Comparison of ENCODE assay signal across 20 cellular contexts in the genomic region with DNA sequence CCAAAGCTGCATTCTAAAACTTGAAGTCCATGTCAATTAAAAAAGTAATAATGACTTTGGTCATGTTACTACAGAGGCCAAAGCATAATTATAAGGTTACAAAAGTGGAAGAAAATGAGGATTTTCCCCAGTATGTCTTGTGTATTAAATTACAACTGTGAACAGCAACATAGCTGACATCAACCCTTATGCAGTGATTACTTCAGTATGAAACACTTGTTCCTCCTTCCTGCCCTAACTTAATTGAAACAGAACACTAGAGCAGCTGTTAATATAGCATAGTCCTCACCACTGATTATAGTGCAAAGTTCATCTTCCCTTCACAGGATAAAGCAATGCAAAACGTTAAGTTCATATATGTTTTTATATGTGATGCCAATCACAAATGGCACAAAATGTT. TPM values are rescaled to one million over a fixed set of nuclear protein-coding genes. Genes with fewer than 3 reads are reported as not detected.
DNase-seq lines count a peak whose midpoint lies in the region; ATAC-seq and TF ChIP-seq lines count a peak whose summit lies in the region.
"Had no signal": no experiment of that assay in that cellular context is flagged by ENCODE, and none has a peak within 500 bp of the region (broad histone marks: within the 10 kb centered on the region; RNA-seq: fewer than 3 reads in every experiment).

No MANE protein-coding gene starts in this region.

- no peak for TF ChIP-seq CTCF in glutamatergic neuron (IDR thresholded peaks at IDR 0.05; ENCODE audit: partially characterized antibody, unreplicated experiment)
- no peak for TF ChIP-seq CTCF in upper lobe of right lung (IDR thresholded peaks at IDR 0.05)

- H3K4me1 ChIP-seq in upper lobe of right lung = peaks cover 20% of the 10 kb centered on the region
- H3K4me1 ChIP-seq: A549 had no signal

- H3K4me1 Mint-ChIP-seq in glutamatergic neuron (ENCODE audit: low read depth, unreplicated experiment) = peaks cover 89% of the 10 kb centered on the region

- no peak overlapping the region for H3K4me3 ChIP-seq in upper lobe of right lung
- H3K4me3 ChIP-seq: A549, BLaER1, GM23248 had no signal

- H3K27ac Mint-ChIP-seq in glutamatergic neuron (ENCODE audit: unreplicated experiment) = peak overlapping the region; percentile 95

- no peaks in the 10 kb centered on the region for H3K36me3 ChIP-seq in upper lobe of right lung
- H3K36me3 ChIP-seq: BLaER1 had no signal

- DNase-seq in NOMO-1 treated with DMSO at 0.1 percent for 48 hours (lab: John Stamatoyannopoulos, UW; ENCODE audit: unreplicated experiment) (peak; percentile 37), NOMO-1 treated with dmso at 0.1 percent for 144 hours (lab: John Stamatoyannopoulos, UW; ENCODE audit: unreplicated experiment) (no peak), NCI-H524 (lab: John Stamatoyannopoulos, UW) (peak; percentile 52 to 88), glutamatergic neuron (no peak), upper lobe of right lung (no peak)
- no peak for DNase-seq in activated CD4-positive, alpha-beta T cell treated with anti-CD3 and anti-CD28 coated beads, Interleukin-2, amount 50 U/mL, for 1 hour
- DNase-seq: GDM1, GM23248, MM.1S, NCI-H1105 treated with DMSO at 0.1 percent for 48 hours, NCI-H187, PC-3, RPMI8226, SHP77 treated with DMSO at 0.1 percent for 48 hours, SK-N-SH had no signal

- peak; percentile 53 for ATAC-seq in upper lobe of right lung
- ATAC-seq in HG03439 (IDR thresholded peaks at IDR 0.05; ENCODE audit: unreplicated experiment) = no peak
- no peak for ATAC-seq in GM19324 (IDR thresholded peaks at IDR 0.05; ENCODE audit: low FRiP score, unreplicated experiment)
- ATAC-seq: A549, HCT116, PC-3 had no signal

- H3K36me3 Mint-ChIP-seq in glutamatergic neuron (ENCODE audit: unreplicated experiment) = no peaks in the 10 kb centered on the region

- peak overlapping the region; percentile 83 for H3K4me3 Mint-ChIP-seq in glutamatergic neuron (ENCODE audit: unreplicated experiment)

- H3K9me3 Mint-ChIP-seq in glutamatergic neuron (ENCODE audit: unreplicated experiment) = peaks cover 7% of the 10 kb centered on the region

- H3K27ac ChIP-seq in upper lobe of right lung = no peak overlapping the region
- H3K27ac ChIP-seq: A549, BLaER1, GM23248 had no signal

- intact Hi-C loops in upper lobe of right lung (cut with DNase I) = no loop called here

- H3K9me3 ChIP-seq in upper lobe of right lung = no peaks in the 10 kb centered on the region
- H3K9me3 ChIP-seq: A549, BLaER1, SK-N-SH had no signal

- peaks cover 4% of the 10 kb centered on the region for H3K27me3 Mint-ChIP-seq in glutamatergic neuron (ENCODE audit: unreplicated experiment)

- H3K27me3 ChIP-seq in upper lobe of right lung = no peaks in the 10 kb centered on the region
- H3K27me3 ChIP-seq: BLaER1 had no signal

RNA-seq across cellular contexts. Expression of gene EPB41L3, which starts 29.9 kb away (rescaled TPM):
- total RNA-seq in glutamatergic neuron (ENCODE audit: unreplicated experiment) (368 TPM), upper lobe of right lung (68.9 TPM)

Comparison
In these comparisons a context has a peak if more than half of its experiments do, and no peak if none do; other contexts are left out.
1. DNase-seq: peak in NOMO-1 treated with DMSO at 0.1 percent for 48 hours (single experiment) and NCI-H524 (2 of 2); none in NOMO-1 treated with dmso at 0.1 percent for 144 hours (single experiment), glutamatergic neuron (single experiment), upper lobe of right lung (single experiment) and activated CD4-positive, alpha-beta T cell treated with anti-CD3 and anti-CD28 coated beads, Interleukin-2, amount 50 U/mL, for 1 hour (single experiment).